Comparison of ENCODE assay signal across 28 cellular contexts in genomic region chr3:69020857-69021256, GRCh38.
"Had no signal": no experiment of that assay in that cellular context is flagged by ENCODE, and none has a peak within 500 bp of the region (broad histone marks: within the 10 kb centered on the region; RNA-seq: fewer than 3 reads in every experiment).

No MANE protein-coding gene starts in this region.

- ATAC-seq: activated naive CD8-positive, alpha-beta T cell treated with anti-CD3 and anti-CD28 coated beads, Interleukin-2, amount 50 U/mL, for 24 hours; activated T-cell treated with anti-CD3 and anti-CD28 coated beads, Interleukin-2, amount 50 U/mL, for 4 hours; Right ventricle myocardium inferior had no signal

- H3K27ac ChIP-seq: PC-9, RWPE1, VCaP had no signal

- DNase-seq: activated B cell treated with CpG ODN at 0.5 μM for 24 hours; activated CD4-positive, alpha-beta memory T cell treated with anti-CD3 and anti-CD28 coated beads for 36 hours; activated CD4-positive, alpha-beta T cell treated with anti-CD3 and anti-CD28 coated beads for 4 hours; activated CD4-positive, alpha-beta T cell treated with anti-CD3 and anti-CD28 coated beads, Interleukin-2, amount 50 U/mL, for 1 hour; activated CD4-positive, CD25-positive, alpha-beta regulatory T cell treated with anti-CD3 and anti-CD28 coated beads, Interleukin-2, amount 50 U/mL, for 72 hours; activated CD8-positive, alpha-beta memory T cell treated with anti-CD3 and anti-CD28 coated beads, Interleukin-2, amount 50 U/mL, for 4 hours; activated effector memory CD4-positive, alpha-beta T cell treated with Interleukin-2 at 50 U/mL for 16 hours; activated naive CD4-positive, alpha-beta T cell treated with anti-CD3 and anti-CD28 coated beads, Interleukin-2, amount 10 ng/mL, durations not matched to agents 7 days and 5 days; activated naive CD8-positive, alpha-beta T cell treated with anti-CD3 and anti-CD28 coated beads, Interleukin-2, amount 50 U/mL, for 24 hours; activated T-cell treated with anti-CD3 and anti-CD28 coated beads for 4 hours; activated T-cell treated with anti-CD3 and anti-CD28 coated beads, Interleukin-2, amount 50 U/mL, for 4 hours; anterior cingulate cortex; NCI-H1105; NCI-H1417 treated with DMSO at 0.1 percent for 48 hours; NCI-H187 treated with DMSO at 0.1 percent for 48 hours; NCI-H2081; NCI-H226; NCI-H446 treated with DMSO at 0.1 percent for 48 hours; NK-92 treated with Interleukin-12 subunit alpha and Interleukin-12 subunit beta, amount 100 ng/mL, for 24 hours; PC-9; SW 1271; T-helper 1 cell; T-helper 2 cell; T-helper 9 cell had no signal

- H3K4me2 ChIP-seq: PC-9 had no signal

- H2AFZ ChIP-seq: PC-9 had no signal

- H3K4me3 ChIP-seq: PC-9 had no signal

- FAIRE-seq: bronchial epithelial cell had no signal
